Comparison of ENCODE assay signal across 1 cellular context in the genomic region with DNA sequence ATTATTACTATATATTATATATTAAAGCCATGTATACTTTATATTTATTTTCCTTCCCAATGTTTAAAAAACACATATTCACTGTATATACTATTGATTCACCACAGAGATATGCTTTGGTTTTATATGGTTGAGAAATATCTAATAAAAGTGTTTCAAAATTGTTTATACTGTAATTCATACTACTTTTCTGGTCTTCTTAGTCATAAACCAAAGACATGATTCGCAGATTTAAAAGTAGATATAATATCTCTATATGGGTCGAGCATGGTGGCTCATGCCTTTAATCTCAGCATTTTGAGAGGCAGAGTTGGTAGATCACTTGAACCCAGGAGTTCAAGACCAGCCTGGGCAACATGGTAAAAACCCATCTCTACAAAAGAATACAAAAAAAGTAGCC.
TF ChIP-seq lines count a peak whose summit lies in the region.

No MANE protein-coding gene starts in this region.

TF ChIP-seq in GM23338, 12 proteins besides CTCF, POLR2A, EP300 and RAD21 (continued from another document):
- no peak for TF ChIP-seq REST (IDR thresholded peaks at IDR 0.05; ENCODE audit: unreplicated experiment)
